Comparison of ENCODE assay signal across 9 cellular contexts in genomic region chr7:65251851-65252620, GRCh38.
DNase-seq lines count a peak whose midpoint lies in the region; ATAC-seq and TF ChIP-seq lines count a peak whose summit lies in the region.
"Had no signal": no experiment of that assay in that cellular context is flagged by ENCODE, and none has a peak within 500 bp of the region (broad histone marks: within the 10 kb centered on the region; RNA-seq: fewer than 3 reads in every experiment).

No MANE protein-coding gene starts in this region.

- H3K36me3 ChIP-seq in esophagus squamous epithelium (no peaks in the 10 kb centered on the region), muscle layer of colon (ENCODE audit: insufficient read depth, low read length) (no peaks in the 10 kb centered on the region), aorta (ENCODE audit: control insufficient read depth in 1 of 2, insufficient read depth in 2 of 2, low read length in 1 of 2) (no peaks in the 10 kb centered on the region)

- peak; percentile 83 for ATAC-seq in activated CD4-positive, alpha-beta T cell treated with anti-CD3 and anti-CD28 coated beads for 36 hours
- ATAC-seq in HG02870 (IDR thresholded peaks at IDR 0.05; ENCODE audit: unreplicated experiment) (peak; percentile 90), aorta (ENCODE audit: low FRiP score) (peak; percentile 70)

- H3K36me3 Mint-ChIP-seq in activated CD4-positive, alpha-beta T cell treated with anti-CD3 and anti-CD28 coated beads for 36 hours (ENCODE audit: low read depth) = no peaks in the 10 kb centered on the region
- H3K36me3 Mint-ChIP-seq: CD4-positive, CD25-positive, alpha-beta regulatory T cell had no signal

- H3K4me3 ChIP-seq in esophagus squamous epithelium (peak overlapping the region; percentile 46 to 75 (median 60)), muscle layer of colon (ENCODE audit: low read depth in 1 of 2, low read length in 2 of 2) (peak overlapping the region; percentile 66 to 87), aorta (ENCODE audit: low read length in 2 of 2) (peak overlapping the region; percentile 3 to 57)

- peak overlapping the region; percentile 72 for H3K4me3 Mint-ChIP-seq in activated CD4-positive, alpha-beta T cell treated with anti-CD3 and anti-CD28 coated beads for 36 hours

- no peak for TF ChIP-seq CTCF in esophagus squamous epithelium (IDR thresholded peaks at IDR 0.05)

- H3K27ac ChIP-seq in esophagus squamous epithelium (peak overlapping the region in 3 of 4 donors; percentile 9 to 57 (median 19)), muscle layer of colon (ENCODE audit: low read depth, low read length) (no peak overlapping the region), aorta (ENCODE audit: low read depth in 1 of 2, low read length in 2 of 2) (no peak overlapping the region)

- no peaks in the 10 kb centered on the region for H3K9me3 ChIP-seq in esophagus squamous epithelium
- no peaks in the 10 kb centered on the region for H3K9me3 ChIP-seq in muscle layer of colon (ENCODE audit: low read length)
- no peaks in the 10 kb centered on the region for H3K9me3 ChIP-seq in aorta (ENCODE audit: control insufficient read depth, low read length)

- peaks cover 9% of the 10 kb centered on the region for H3K4me1 Mint-ChIP-seq in activated CD4-positive, alpha-beta T cell treated with anti-CD3 and anti-CD28 coated beads for 36 hours

- H3K27me3 Mint-ChIP-seq in activated CD4-positive, alpha-beta T cell treated with anti-CD3 and anti-CD28 coated beads for 36 hours = peaks cover 23% of the 10 kb centered on the region

- no peaks in the 10 kb centered on the region for H3K9me3 Mint-ChIP-seq in activated CD4-positive, alpha-beta T cell treated with anti-CD3 and anti-CD28 coated beads for 36 hours (ENCODE audit: low read depth)

- CTCF ChIA-PET in activated CD4-positive, alpha-beta T cell treated with anti-CD3 and anti-CD28 coated beads for 36 hours (lab: Charles Lee) = no interaction called here

- intact Hi-C loops in activated CD4-positive, alpha-beta T cell treated with anti-CD3 and anti-CD28 coated beads for 36 hours (cut with DNase I, micrococcal nuclease) = no loop called here
- intact Hi-C loops in esophagus squamous epithelium (cut with DNase I) = no loop called here
- intact Hi-C loops in aorta (cut with DNase I) = no loop called here

- peak; percentile 56 for DNase-seq in activated CD4-positive, alpha-beta T cell treated with anti-CD3 and anti-CD28 coated beads for 36 hours
- DNase-seq in activated CD4-positive, alpha-beta T cell treated with anti-CD3 and anti-CD28 coated beads for 1 hour = no peak
- peak; percentile 53 for DNase-seq in NCI-H226
- peak; percentile 65 for DNase-seq in activated CD8-positive, alpha-beta memory T cell treated with anti-CD3 and anti-CD28 coated beads for 24 hours
- DNase-seq in esophagus squamous epithelium (lab: John Stamatoyannopoulos, UW) = no peak
- DNase-seq in aorta = no peak

- H3K27me3 ChIP-seq in esophagus squamous epithelium (peaks cover 0 to 18% (median 0%) of the 10 kb centered on the region in 4 donors), muscle layer of colon (ENCODE audit: control insufficient read depth in 1 of 2, insufficient read depth in 2 of 2, low read length in 2 of 2) (peaks cover 2 to 7% of the 10 kb centered on the region in 2 donors), aorta (ENCODE audit: control insufficient read depth in 1 of 2, insufficient read depth in 2 of 2, low read length in 1 of 2) (no peaks in the 10 kb centered on the region)

- H3K27ac Mint-ChIP-seq in activated CD4-positive, alpha-beta T cell treated with anti-CD3 and anti-CD28 coated beads for 36 hours = no peak overlapping the region

- peaks cover 0 to 19% (median 4%) of the 10 kb centered on the region in 3 donors for H3K4me1 ChIP-seq in esophagus squamous epithelium
- H3K4me1 ChIP-seq in muscle layer of colon (ENCODE audit: insufficient read depth, low read length) = no peaks in the 10 kb centered on the region
- H3K4me1 ChIP-seq in aorta (ENCODE audit: control insufficient read depth in 1 of 2, insufficient read depth in 2 of 2, low read length in 2 of 2) = no peaks in the 10 kb centered on the region

- H3K9ac ChIP-seq in muscle layer of colon (ENCODE audit: low read length) = no peak overlapping the region

- WGBS in esophagus squamous epithelium, 2 donors = 3% methylated on average over 11 to 12 of the region's 64 CpGs
- 0 to 1% methylated on average over 50 to 64 of the region's 64 CpGs for WGBS in aorta, 2 donors

- POLR2A ChIA-PET in activated CD4-positive, alpha-beta T cell treated with anti-CD3 and anti-CD28 coated beads for 36 hours (lab: Charles Lee) = interaction anchor here (0.6 to 0.7 kb wide), 2 partner anchors 17 to 127 kb away, joined by 3 read pairs; no protein-coding TSS in a partner anchor

- TF ChIP-seq POLR2A in esophagus squamous epithelium (IDR thresholded peaks at IDR 0.05) = no peak

Comparison
In these comparisons a context has a peak if more than half of its experiments do, and no peak if none do; other contexts are left out.
1. DNase-seq: peak in activated CD4-positive, alpha-beta T cell treated with anti-CD3 and anti-CD28 coated beads for 36 hours (single experiment), NCI-H226 (single experiment) and activated CD8-positive, alpha-beta memory T cell treated with anti-CD3 and anti-CD28 coated beads for 24 hours (single experiment); none in activated CD4-positive, alpha-beta T cell treated with anti-CD3 and anti-CD28 coated beads for 1 hour (single experiment), esophagus squamous epithelium (single experiment) and aorta (0 of 2).
2. H3K27ac ChIP-seq: peak in esophagus squamous epithelium (3 of 4); none in muscle layer of colon (single experiment) and aorta (0 of 2).
3. Peak in every context shown above with its lines, with median percentiles within 50 percentile points of each other: ATAC-seq and H3K4me3 ChIP-seq.